ENCODE assay signal across 8 cellular contexts in genomic region chr17:76179496-76180467, GRCh38. TPM values are rescaled to one million over a fixed set of nuclear protein-coding genes. Genes with fewer than 3 reads are reported as not detected.
DNase-seq lines count a peak whose midpoint lies in the region; ATAC-seq, FAIRE-seq and TF ChIP-seq lines count a peak whose summit lies in the region.
"Had no signal": no experiment of that assay in that cellular context is flagged by ENCODE, and none has a peak within 500 bp of the region (broad histone marks: within the 10 kb centered on the region; RNA-seq: fewer than 3 reads in every experiment).

No MANE protein-coding gene starts in this region.

- H3K4me3 Mint-ChIP-seq in mesothelial cell of epicardium = no peak overlapping the region

- H3K9me3 Mint-ChIP-seq in mesothelial cell of epicardium = no peaks in the 10 kb centered on the region

- H3K9me2 ChIP-seq in MM.1S (replicated peaks; ENCODE audit: insufficient read depth, low read length) = no peaks in the 10 kb centered on the region

- peaks cover 13% of the 10 kb centered on the region for H3F3A ChIP-seq in MM.1S (ENCODE audit: insufficient read depth, low read length)

- H3K9ac ChIP-seq in MM.1S (ENCODE audit: low read length) = peak overlapping the region; percentile 22

- no peaks in the 10 kb centered on the region for H3K36me3 Mint-ChIP-seq in mesothelial cell of epicardium

- peak overlapping the region; percentile 79 for H3K27ac ChIP-seq in MM.1S (ENCODE audit: low read length)

- peak overlapping the region; percentile 2; the same call in 1 of the 2 replicates for H3K4me3 ChIP-seq in MM.1S (ENCODE audit: low read length)

- DNase-seq in GM10266 (ENCODE audit: extremely low spot score) (peak; percentile 52), MM.1S (peak; percentile 62), mesothelial cell of epicardium (ENCODE audit: low spot score in 2 of 2, unreplicated experiment in 2 of 2) (no peak), DMS79 treated with DMSO at 0.1 percent for 48 hours (lab: John Stamatoyannopoulos, UW) (no peak), RCC 7860 (ENCODE audit: low spot score) (no peak)
- DNase-seq in activated effector memory CD4-positive, alpha-beta T cell treated with Interleukin-2 at 50 U/mL for 16 hours = peak; percentile 25

- peak overlapping the region; percentile 59 for H2AFZ ChIP-seq in MM.1S (ENCODE audit: low read length)

- no peaks in the 10 kb centered on the region for H3K27me3 Mint-ChIP-seq in mesothelial cell of epicardium (ENCODE audit: low read depth)

- ATAC-seq in GM21390 (IDR thresholded peaks at IDR 0.05; ENCODE audit: unreplicated experiment) = no peak

- peaks cover 19% of the 10 kb centered on the region for H3K4me1 ChIP-seq in MM.1S (ENCODE audit: low read length)

- H3K27ac Mint-ChIP-seq in mesothelial cell of epicardium = peak overlapping the region; percentile 59

- H3K36me3 ChIP-seq in MM.1S (replicated peaks; ENCODE audit: insufficient read depth, low read length) = no peaks in the 10 kb centered on the region

- H3K4me1 Mint-ChIP-seq in mesothelial cell of epicardium = peaks cover 9% of the 10 kb centered on the region

- H3K79me2 ChIP-seq in MM.1S (ENCODE audit: low read length) = no peaks in the 10 kb centered on the region

- FAIRE-seq in RCC 7860 (lab: Jason Lieb, UNC) = no peak
- FAIRE-seq: islet of Langerhans had no signal

- H3K27me3 ChIP-seq in MM.1S (replicated peaks; ENCODE audit: insufficient read depth, low read length) = no peaks in the 10 kb centered on the region

- no peak for TF ChIP-seq CTCF in GM10266 (IDR thresholded peaks at IDR 0.05; ENCODE audit: control insufficient read depth, insufficient read depth, low read depth, missing control alignments)
- TF ChIP-seq CTCF in MM.1S (IDR thresholded peaks at IDR 0.05; ENCODE audit: low read length) = peak; percentile 31
- TF ChIP-seq CTCF in mesothelial cell of epicardium (IDR thresholded peaks at IDR 0.05; ENCODE audit: unreplicated experiment) = no peak

- no peaks in the 10 kb centered on the region for H3K9me3 ChIP-seq in MM.1S (replicated peaks; ENCODE audit: insufficient read depth, low read length)

- H3K4me2 ChIP-seq in MM.1S (ENCODE audit: low read depth, low read length) = peak overlapping the region; percentile 71

- H4K20me1 ChIP-seq in MM.1S (ENCODE audit: insufficient read depth, low read length) = no peaks in the 10 kb centered on the region

RNA-seq across cellular contexts. Expression of gene FOXJ1, which starts 38.7 kb away (rescaled TPM):
- total RNA-seq in mesothelial cell of epicardium = 2.0 to 2.1 TPM (median 2.1 TPM) in 3 replicates

Comparison
In these comparisons a context has a peak if more than half of its experiments do, and no peak if none do; other contexts are left out.
1. DNase-seq: peak in GM10266 (single experiment), MM.1S (single experiment) and activated effector memory CD4-positive, alpha-beta T cell treated with Interleukin-2 at 50 U/mL for 16 hours (single experiment); none in mesothelial cell of epicardium (0 of 2), DMS79 treated with DMSO at 0.1 percent for 48 hours (single experiment) and RCC 7860 (single experiment).